In the genomic region with DNA sequence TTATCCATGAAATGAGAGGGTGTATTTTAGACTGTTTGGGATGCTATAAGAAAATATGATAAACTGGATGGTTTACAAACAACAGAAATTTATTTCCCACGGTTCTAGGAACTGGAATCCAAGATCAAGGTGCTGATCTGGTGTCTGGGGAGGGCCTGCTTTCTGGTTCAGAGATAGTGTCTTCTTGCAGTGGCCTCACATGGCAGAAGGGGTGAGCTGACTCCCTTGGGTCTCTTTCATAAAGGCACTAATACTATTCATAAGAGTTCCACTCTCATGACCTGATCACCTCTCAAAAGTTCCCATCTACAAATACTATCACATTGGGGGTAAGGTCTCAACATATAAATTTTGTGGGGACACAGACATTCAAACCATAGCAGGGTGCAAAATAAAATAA, we compare ENCODE assay signal across 20 cellular contexts. TPM values are rescaled to one million over a fixed set of nuclear protein-coding genes. Genes with fewer than 3 reads are reported as not detected.
A peak's percentile ranks its signal among the peaks of the same experiment; 100 is the strongest.
DNase-seq lines count a peak whose midpoint lies in the region; ATAC-seq, FAIRE-seq and TF ChIP-seq lines count a peak whose summit lies in the region.
"Had no signal": no experiment of that assay in that cellular context is flagged by ENCODE, and none has a peak within 500 bp of the region (broad histone marks: within the 10 kb centered on the region; RNA-seq: fewer than 3 reads in every experiment).

No MANE protein-coding gene starts in this region.

- H3K4me3 Mint-ChIP-seq in T-helper 1 cell treated with Interleukin-12 subunit alpha and Interleukin-12 subunit beta and Interleukin-4 antibody, amounts not matched to agents 30 μg/mL and 1 μg/mL, for 36 hours = peak overlapping the region; percentile 4
- H3K4me3 Mint-ChIP-seq in activated T-helper 1 cell treated with anti-CD3 and anti-CD28 coated beads, Interleukin-12 subunit alpha, Interleukin-12 subunit beta, Interleukin-2, Interleukin-4 antibody, amounts not matched to agents 30 ng/mL and 10 ng/mL and 1 ng/mL, durations not matched to agents 14 hours and 24 hours and 36 hours = peak overlapping the region; percentile 82
- H3K4me3 Mint-ChIP-seq in natural killer cell (no peak overlapping the region), MCF 10A (ENCODE audit: unreplicated experiment) (no peak overlapping the region)
- H3K4me3 Mint-ChIP-seq: GM23338, type B pancreatic cell had no signal

- POLR2A ChIA-PET in MCF 10A (lab: Yijun Ruan, JAX) = no interaction called here

- peak overlapping the region; percentile 95; the same call in 1 of the 2 replicates for H3K27ac ChIP-seq in KMS-11
- H3K27ac ChIP-seq: 22Rv1, C4-2B, HL-60, WERI-Rb-1 had no signal

- no peaks in the 10 kb centered on the region for H3K27me3 Mint-ChIP-seq in T-helper 1 cell treated with Interleukin-12 subunit alpha and Interleukin-12 subunit beta and Interleukin-4 antibody, amounts not matched to agents 30 μg/mL and 1 μg/mL, for 36 hours (ENCODE audit: low read depth)
- no peaks in the 10 kb centered on the region for H3K27me3 Mint-ChIP-seq in activated T-helper 1 cell treated with anti-CD3 and anti-CD28 coated beads, Interleukin-12 subunit alpha, Interleukin-12 subunit beta, Interleukin-2, Interleukin-4 antibody, amounts not matched to agents 30 ng/mL and 10 ng/mL and 1 ng/mL, durations not matched to agents 14 hours and 24 hours and 36 hours (ENCODE audit: insufficient read depth)
- no peaks in the 10 kb centered on the region for H3K27me3 Mint-ChIP-seq in natural killer cell (ENCODE audit: low read depth in 2 of 2)
- H3K27me3 Mint-ChIP-seq in MCF 10A (ENCODE audit: insufficient read depth, unreplicated experiment) = no peaks in the 10 kb centered on the region
- H3K27me3 Mint-ChIP-seq: progenitor cell of endocrine pancreas, type B pancreatic cell had no signal

- peaks cover 49% of the 10 kb centered on the region for H3K4me1 Mint-ChIP-seq in T-helper 1 cell treated with Interleukin-12 subunit alpha and Interleukin-12 subunit beta and Interleukin-4 antibody, amounts not matched to agents 30 μg/mL and 1 μg/mL, for 36 hours (ENCODE audit: low read depth)
- H3K4me1 Mint-ChIP-seq in activated T-helper 1 cell treated with anti-CD3 and anti-CD28 coated beads, Interleukin-12 subunit alpha, Interleukin-12 subunit beta, Interleukin-2, Interleukin-4 antibody, amounts not matched to agents 30 ng/mL and 10 ng/mL and 1 ng/mL, durations not matched to agents 14 hours and 24 hours and 36 hours (ENCODE audit: low read depth) = peaks cover 60% of the 10 kb centered on the region
- peaks cover 52 to 65% of the 10 kb centered on the region in 2 donors for H3K4me1 Mint-ChIP-seq in natural killer cell
- H3K4me1 Mint-ChIP-seq in MCF 10A (ENCODE audit: insufficient read depth, unreplicated experiment) = no peaks in the 10 kb centered on the region

- H2AFZ ChIP-seq in KMS-11 (ENCODE audit: low read depth) = no peak overlapping the region
- H2AFZ ChIP-seq: GM23338 had no signal

- CTCF ChIA-PET in MCF 10A (lab: Yijun Ruan, JAX) = no interaction called here

- DNase-seq in T-helper 1 cell (no peak), natural killer cell (no peak), MCF 10A (ENCODE audit: unreplicated experiment) (no peak), GM12892 (ENCODE audit: insufficient read length) (no peak)
- DNase-seq in activated T-helper 1 cell treated with anti-CD3 and anti-CD28 coated beads, Interleukin-12 subunit alpha, Interleukin-12 subunit beta, Interleukin-2, Interleukin-4 antibody, amounts not matched to agents 30 ng/mL and 10 ng/mL and 1 ng/mL, durations not matched to agents 14 hours and 24 hours and 36 hours (ENCODE audit: low spot score) = no peak
- DNase-seq: EL, KG1, RPMI8226, WERI-Rb-1 had no signal

- TF ChIP-seq CTCF in KMS-11 (conservative IDR thresholded peaks at IDR 0.05; ENCODE audit: low read depth, low read length) (no peak), natural killer cell (IDR thresholded peaks at IDR 0.05) (no peak), MCF 10A (IDR thresholded peaks at IDR 0.05; ENCODE audit: unreplicated experiment) (no peak)

- FAIRE-seq in GM12892 (lab: Jason Lieb, UNC) = no peak
- FAIRE-seq: frontal cortex had no signal

- peaks cover 14% of the 10 kb centered on the region for H3K36me3 Mint-ChIP-seq in T-helper 1 cell treated with Interleukin-12 subunit alpha and Interleukin-12 subunit beta and Interleukin-4 antibody, amounts not matched to agents 30 μg/mL and 1 μg/mL, for 36 hours (ENCODE audit: low read depth)
- peaks cover 5% of the 10 kb centered on the region for H3K36me3 Mint-ChIP-seq in activated T-helper 1 cell treated with anti-CD3 and anti-CD28 coated beads, Interleukin-12 subunit alpha, Interleukin-12 subunit beta, Interleukin-2, Interleukin-4 antibody, amounts not matched to agents 30 ng/mL and 10 ng/mL and 1 ng/mL, durations not matched to agents 14 hours and 24 hours and 36 hours (ENCODE audit: low read depth)
- H3K36me3 Mint-ChIP-seq in natural killer cell = no peaks in the 10 kb centered on the region
- H3K36me3 Mint-ChIP-seq in MCF 10A (ENCODE audit: insufficient read depth, unreplicated experiment) = no peaks in the 10 kb centered on the region
- H3K36me3 Mint-ChIP-seq: type B pancreatic cell had no signal

- H3K4me2 ChIP-seq in KMS-11 = peak overlapping the region; percentile 99; the same call in 1 of the 2 replicates
- H3K4me2 ChIP-seq: GM23338 had no signal

- H3K9me3 Mint-ChIP-seq in T-helper 1 cell treated with Interleukin-12 subunit alpha and Interleukin-12 subunit beta and Interleukin-4 antibody, amounts not matched to agents 30 μg/mL and 1 μg/mL, for 36 hours = no peaks in the 10 kb centered on the region
- no peaks in the 10 kb centered on the region for H3K9me3 Mint-ChIP-seq in activated T-helper 1 cell treated with anti-CD3 and anti-CD28 coated beads, Interleukin-12 subunit alpha, Interleukin-12 subunit beta, Interleukin-2, Interleukin-4 antibody, amounts not matched to agents 30 ng/mL and 10 ng/mL and 1 ng/mL, durations not matched to agents 14 hours and 24 hours and 36 hours
- H3K9me3 Mint-ChIP-seq in natural killer cell = no peaks in the 10 kb centered on the region
- H3K9me3 Mint-ChIP-seq in MCF 10A (ENCODE audit: unreplicated experiment) = no peaks in the 10 kb centered on the region
- H3K9me3 Mint-ChIP-seq: GM23338, type B pancreatic cell had no signal

- TF ChIP-seq POLR2A in GM12892 (IDR thresholded peaks at IDR 0.05; ENCODE audit: low read depth, low read length) = no peak

- peak overlapping the region; percentile 96 for H3K27ac Mint-ChIP-seq in T-helper 1 cell treated with Interleukin-12 subunit alpha and Interleukin-12 subunit beta and Interleukin-4 antibody, amounts not matched to agents 30 μg/mL and 1 μg/mL, for 36 hours
- H3K27ac Mint-ChIP-seq in activated T-helper 1 cell treated with anti-CD3 and anti-CD28 coated beads, Interleukin-12 subunit alpha, Interleukin-12 subunit beta, Interleukin-2, Interleukin-4 antibody, amounts not matched to agents 30 ng/mL and 10 ng/mL and 1 ng/mL, durations not matched to agents 14 hours and 24 hours and 36 hours = peak overlapping the region; percentile 95
- H3K27ac Mint-ChIP-seq in natural killer cell = peak overlapping the region; percentile 98 to 100
- no peak overlapping the region for H3K27ac Mint-ChIP-seq in MCF 10A (ENCODE audit: low read depth, unreplicated experiment)
- H3K27ac Mint-ChIP-seq: GM23338, progenitor cell of endocrine pancreas, type B pancreatic cell had no signal

- no peak overlapping the region for H3K9ac ChIP-seq in KMS-11

- H3K27me3 ChIP-seq in KMS-11 (ENCODE audit: insufficient read depth, low read depth) = no peaks in the 10 kb centered on the region

- intact Hi-C loops in activated T-helper 1 cell treated with anti-CD3 and anti-CD28 coated beads, Interleukin-12 subunit alpha, Interleukin-12 subunit beta, Interleukin-2, Interleukin-4 antibody, amounts not matched to agents 30 ng/mL and 10 ng/mL and 1 ng/mL, durations not matched to agents 14 hours and 24 hours and 36 hours (cut with micrococcal nuclease) = loop anchor here (2.0 to 10.0 kb wide), 3 partner anchors 59 to 415 kb away; partner anchors contain the start of gene BPTF
- intact Hi-C loops in natural killer cell (cut with micrococcal nuclease) = no loop called here
- intact Hi-C loops in MCF 10A (cut with micrococcal nuclease) = no loop called here

- no peaks in the 10 kb centered on the region for H4K20me1 ChIP-seq in KMS-11 (ENCODE audit: insufficient read depth)

- no peaks in the 10 kb centered on the region for H3K36me3 ChIP-seq in KMS-11 (ENCODE audit: insufficient read depth)
- H3K36me3 ChIP-seq: WERI-Rb-1 had no signal

- no peak overlapping the region for H3K4me3 ChIP-seq in KMS-11 (IDR thresholded peaks at IDR 0.05; ENCODE audit: insufficient read depth, low read depth, low read length)
- H3K4me3 ChIP-seq: GM23338, skin epidermis had no signal

- H3K79me2 ChIP-seq in KMS-11 (ENCODE audit: insufficient read depth, low read depth) = no peaks in the 10 kb centered on the region

- H3K4me1 ChIP-seq in KMS-11 (ENCODE audit: low read depth, poor library complexity, severe bottlenecking) = peaks cover 60% of the 10 kb centered on the region

- ATAC-seq in natural killer cell (no peak), HG02970 (IDR thresholded peaks at IDR 0.05; ENCODE audit: low FRiP score, unreplicated experiment) (no peak)
- ATAC-seq: GM23338 had no signal

- no TSS peak for BruUV-seq in MCF 10A (replicated peaks; lab: Mats Ljungman, UMichigan)

RNA-seq across cellular contexts. Expression of gene AMZ2, which starts 7.9 kb away (rescaled TPM):
- 67.3 and 75.7 TPM in 2 replicates for total RNA-seq in activated T-helper 1 cell treated with anti-CD3 and anti-CD28 coated beads, Interleukin-12 subunit alpha, Interleukin-12 subunit beta, Interleukin-2, Interleukin-4 antibody, amounts not matched to agents 30 ng/mL and 10 ng/mL and 1 ng/mL, durations not matched to agents 14 hours and 24 hours and 36 hours
- total RNA-seq in natural killer cell (100 to 1,000 TPM in 2 of 3 donors, 10 to 100 TPM in 1; 87.0 to 131 (median 107) TPM), MCF 10A (2022) (127 and 147 TPM in 2 replicates)
- polyA plus RNA-seq in GM12892 (2012; ENCODE audit: missing spikeins) = 118 TPM

RNA-seq across cellular contexts. Expression of gene SLC16A6, which starts 51.0 kb away (rescaled TPM):
- total RNA-seq in activated T-helper 1 cell treated with anti-CD3 and anti-CD28 coated beads, Interleukin-12 subunit alpha, Interleukin-12 subunit beta, Interleukin-2, Interleukin-4 antibody, amounts not matched to agents 30 ng/mL and 10 ng/mL and 1 ng/mL, durations not matched to agents 14 hours and 24 hours and 36 hours = 3.0 and 3.8 TPM in 2 replicates
- total RNA-seq in natural killer cell (10 to 100 TPM; 16.5 to 20.9 (median 19.4) TPM), MCF 10A (2022) (1.4 and 1.6 TPM in 2 replicates)
- polyA plus RNA-seq in GM12892 (2012; ENCODE audit: missing spikeins) = 2.7 TPM
- total RNA-seq: GM23338 had no signal
- polyA plus RNA-seq: GM23338 had no signal

RNA-seq across cellular contexts. Expression of gene ARSG, which starts 51.3 kb away (rescaled TPM):
- 5.5 and 6.7 TPM in 2 replicates for total RNA-seq in activated T-helper 1 cell treated with anti-CD3 and anti-CD28 coated beads, Interleukin-12 subunit alpha, Interleukin-12 subunit beta, Interleukin-2, Interleukin-4 antibody, amounts not matched to agents 30 ng/mL and 10 ng/mL and 1 ng/mL, durations not matched to agents 14 hours and 24 hours and 36 hours
- total RNA-seq in natural killer cell (10 to 100 TPM; 34.8 to 52.3 (median 39.3) TPM), MCF 10A (2022) (5.0 and 5.9 TPM in 2 replicates)
- polyA plus RNA-seq in GM12892 (2012; ENCODE audit: missing spikeins) = 5.7 TPM

Comparison
In these comparisons a context has a peak if more than half of its experiments do, and no peak if none do; other contexts are left out.
1. H3K4me3 Mint-ChIP-seq: peak in T-helper 1 cell treated with Interleukin-12 subunit alpha and Interleukin-12 subunit beta and Interleukin-4 antibody, amounts not matched to agents 30 μg/mL and 1 μg/mL, for 36 hours (single experiment) and activated T-helper 1 cell treated with anti-CD3 and anti-CD28 coated beads, Interleukin-12 subunit alpha, Interleukin-12 subunit beta, Interleukin-2, Interleukin-4 antibody, amounts not matched to agents 30 ng/mL and 10 ng/mL and 1 ng/mL, durations not matched to agents 14 hours and 24 hours and 36 hours (single experiment); none in natural killer cell (single experiment) and MCF 10A (single experiment).